ENCODE assay signal across 8 cellular contexts in the genomic region with DNA sequence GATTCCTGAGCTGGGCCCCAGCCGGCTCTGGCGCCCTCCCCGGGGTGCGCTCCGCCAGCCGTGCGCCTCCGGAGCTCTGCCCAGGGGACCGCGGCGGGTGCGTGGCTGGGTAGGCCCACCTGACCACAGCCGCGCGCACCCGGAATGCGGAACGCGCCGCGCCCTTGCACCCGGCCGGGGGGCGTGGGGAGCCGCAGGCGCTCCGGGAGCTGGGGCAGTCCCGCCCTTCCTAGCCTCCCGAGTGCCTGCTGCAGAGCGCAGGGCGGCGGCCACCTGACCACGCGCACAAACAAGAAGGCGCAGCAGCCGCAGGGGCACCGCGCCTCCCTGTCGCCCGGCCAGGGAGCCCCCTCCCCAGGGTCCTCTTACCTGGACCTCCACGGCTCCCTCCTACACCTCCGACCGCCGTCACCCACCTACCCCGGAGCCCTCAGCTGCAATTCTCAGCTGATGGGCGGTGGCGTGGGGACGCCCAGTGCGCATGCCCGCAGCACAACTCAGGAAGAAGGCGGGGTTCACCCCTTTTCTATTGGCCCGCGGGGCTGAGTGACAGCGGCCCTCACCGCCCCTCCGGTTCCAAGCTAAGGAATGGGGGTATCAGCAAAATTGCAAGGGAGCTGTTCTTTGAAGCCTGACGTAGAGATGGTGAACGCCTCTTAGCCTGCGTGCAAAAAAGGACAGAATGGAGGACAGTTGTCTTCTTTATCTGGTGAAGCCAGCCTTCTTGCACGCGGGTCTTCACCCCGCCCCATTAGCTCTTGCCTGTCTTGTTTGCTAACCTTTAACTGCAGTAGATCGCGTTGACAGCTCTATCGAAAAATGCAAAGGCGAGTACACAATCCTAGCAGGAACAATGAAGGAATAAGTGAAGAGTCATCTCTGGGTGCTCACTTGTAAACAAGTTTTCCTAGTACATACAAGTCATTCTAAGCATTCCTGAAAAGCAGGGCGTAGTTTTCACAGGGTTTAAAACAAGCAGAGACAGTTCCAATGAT. TPM values are rescaled to one million over a fixed set of nuclear protein-coding genes. Genes with fewer than 3 reads are reported as not detected.
A peak's percentile ranks its signal among the peaks of the same experiment; 100 is the strongest.
DNase-seq lines count a peak whose midpoint lies in the region; ATAC-seq and TF ChIP-seq lines count a peak whose summit lies in the region.

A gene with protein sequence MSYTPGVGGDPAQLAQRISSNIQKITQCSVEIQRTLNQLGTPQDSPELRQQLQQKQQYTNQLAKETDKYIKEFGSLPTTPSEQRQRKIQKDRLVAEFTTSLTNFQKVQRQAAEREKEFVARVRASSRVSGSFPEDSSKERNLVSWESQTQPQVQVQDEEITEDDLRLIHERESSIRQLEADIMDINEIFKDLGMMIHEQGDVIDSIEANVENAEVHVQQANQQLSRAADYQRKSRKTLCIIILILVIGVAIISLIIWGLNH (minus strand): TSS at position 479 of the 995 bp plus-strand sequence. CDS start 9,586 bp downstream, outside the sequence.

- peak within 1 kb of the TSS; percentile 98 for H3K4me3 Mint-ChIP-seq in T-helper 17 cell

- H3K9me3 ChIP-seq in T-helper 17 cell (ENCODE audit: control insufficient read depth, low read length, poor library complexity, severe bottlenecking) (no peaks in the 10 kb centered on the region), upper lobe of left lung (no peaks in the 10 kb centered on the region)

- H3K27me3 Mint-ChIP-seq in T-helper 17 cell: no peaks in the 10 kb centered on the region

- peaks cover 24 to 50% (median 31%) of the 10 kb centered on the region in 4 donors for H3K4me1 ChIP-seq in upper lobe of left lung

- intact Hi-C loops in left cardiac atrium (cut with DNase I): no loop called here
- intact Hi-C loops in posterior vena cava (cut with DNase I): loop anchor here in 1 of 2 donors (10.0 kb wide), 1 partner anchor 302 kb away; a partner anchor contains a TSS

- TF ChIP-seq POLR2A in GM15510 (IDR thresholded peaks at IDR 0.05; ENCODE audit: borderline replicate concordance, extremely low read depth, insufficient read length) (peak; percentile 86), upper lobe of left lung (IDR thresholded peaks at IDR 0.05) (peak in 3 of 4 donors; percentile 87 to 94 (median 92))

- peak in 1 of 6 experiments; percentile 15 for TF ChIP-seq CTCF in upper lobe of left lung (IDR thresholded peaks at IDR 0.05)

- 0 to 1% methylated on average over 26 to 51 of the region's 67 CpGs for WGBS in upper lobe of left lung, 2 donors

- peaks cover 30% of the 10 kb centered on the region for H3K4me1 Mint-ChIP-seq in T-helper 17 cell

- DNase-seq in NCI-H1694 (lab: John Stamatoyannopoulos, UW) (peak; percentile 67), T-helper 17 cell (peak; percentile 75 to 78 (median 76)), amygdala (lab: John Stamatoyannopoulos, UW) (peak; percentile 67 to 96 (median 89)), left cardiac atrium (peak; percentile 92), posterior vena cava (ENCODE audit: low spot score) (peak; percentile 96), upper lobe of left lung (peak; percentile 93 to 96)

- H3K27me3 ChIP-seq in upper lobe of left lung: no peaks in the 10 kb centered on the region

- no peak within 1 kb of the TSS for H3K27ac Mint-ChIP-seq in T-helper 17 cell

- H3K27ac ChIP-seq in upper lobe of left lung: peak within 1 kb of the TSS; percentile 84 to 96 (median 91)

- TF ChIP-seq EP300 in upper lobe of left lung (IDR thresholded peaks at IDR 0.05): no peak

- peak; percentile 91 for ATAC-seq in HG02852 (IDR thresholded peaks at IDR 0.05; ENCODE audit: unreplicated experiment)
- peak; percentile 93 for ATAC-seq in T-helper 17 cell
- peak; percentile 98 to 99 for ATAC-seq in left cardiac atrium
- ATAC-seq in upper lobe of left lung (ENCODE audit: low FRiP score in 2 of 2): peak; percentile 98

- H3K36me3 Mint-ChIP-seq in T-helper 17 cell (ENCODE audit: low read depth): peaks cover 2% of the 10 kb centered on the region

- H3K36me3 ChIP-seq in upper lobe of left lung: no peaks in the 10 kb centered on the region

- H3K4me3 ChIP-seq in upper lobe of left lung: peak within 1 kb of the TSS; percentile 48 to 94 (median 83)

RNA-seq across cellular contexts. Expression of the gene that starts here (rescaled TPM):
- total RNA-seq in T-helper 17 cell (10 to 100 TPM; 17.3 to 18.4 TPM), left cardiac atrium (10 to 100 TPM; 46.4 to 53.0 TPM), posterior vena cava (10 to 100 TPM; 65.1 to 67.7 TPM), upper lobe of left lung (10 to 100 TPM; 23.2 to 86.6 (median 44.8) TPM)

Comparison
In these comparisons a context has a peak if more than half of its experiments do, and no peak if none do; other contexts are left out.
1. Peak in every context shown above with its lines: DNase-seq, ATAC-seq, H3K4me3 ChIP-seq and H3K27ac ChIP-seq.